In the genomic region with DNA sequence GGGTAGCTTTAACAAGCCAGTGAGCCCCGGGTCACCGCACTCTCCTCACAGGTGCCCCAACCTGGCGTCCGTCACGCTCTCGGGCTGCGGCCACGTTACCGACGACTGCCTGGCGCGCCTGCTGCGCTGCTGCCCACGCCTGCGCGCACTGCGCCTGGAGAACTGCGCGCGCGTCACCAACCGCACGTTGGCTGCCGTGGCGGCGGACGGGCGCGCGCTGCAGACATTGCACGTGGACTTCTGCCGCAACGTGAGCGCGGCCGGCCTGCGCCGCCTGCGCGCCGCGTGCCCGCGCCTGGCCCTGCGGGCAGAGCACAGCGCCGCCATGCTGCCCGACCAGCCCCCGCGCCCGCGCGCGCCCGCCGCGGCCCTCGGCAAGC, we compare ENCODE assay signal across 8 cellular contexts.
DNase-seq lines count a peak whose midpoint lies in the region; ATAC-seq and TF ChIP-seq lines count a peak whose summit lies in the region.

No MANE protein-coding gene starts in this region.

- peaks cover 19% of the 10 kb centered on the region for H3K36me3 Mint-ChIP-seq in central memory CD8-positive, alpha-beta T cell (ENCODE audit: insufficient read depth)

- peak overlapping the region; percentile 79 for H3K4me3 ChIP-seq in AG09309 (ENCODE audit: control insufficient read depth, low read depth, low read length)

- no peaks in the 10 kb centered on the region for H3K27me3 Mint-ChIP-seq in central memory CD8-positive, alpha-beta T cell

- H3K27ac Mint-ChIP-seq in central memory CD8-positive, alpha-beta T cell (ENCODE audit: low read depth): peak overlapping the region; percentile 90

- H3K4me3 Mint-ChIP-seq in central memory CD8-positive, alpha-beta T cell: peak overlapping the region; percentile 83

- no peak for TF ChIP-seq CTCF in AG09309 (IDR thresholded peaks at IDR 0.05; ENCODE audit: control insufficient read depth, insufficient read depth, low read depth, low read length, missing control alignments)

- ATAC-seq in GM18873 (IDR thresholded peaks at IDR 0.05; ENCODE audit: low FRiP score, unreplicated experiment) (peak; percentile 57), HG03108 (IDR thresholded peaks at IDR 0.05; ENCODE audit: unreplicated experiment) (peak; percentile 60)
- ATAC-seq in central memory CD8-positive, alpha-beta T cell (replicated peaks; ENCODE audit: extremely low read depth, poor library complexity, severe bottlenecking): peak; percentile 81

- DNase-seq in AG09309 (ENCODE audit: low read depth): peak; percentile 61
- peak; percentile 69 for DNase-seq in NCI-H2196 treated with DMSO at 0.1 percent for 48 hours (lab: John Stamatoyannopoulos, UW; ENCODE audit: unreplicated experiment)
- peak; percentile 78 for DNase-seq in activated CD4-positive, CD25-positive, alpha-beta regulatory T cell treated with anti-CD3 and anti-CD28 coated beads, Interleukin-2, amount 50 U/mL, for 16 hours (ENCODE audit: low read depth, low spot score)
- DNase-seq in central memory CD8-positive, alpha-beta T cell (ENCODE audit: low spot score in 2 of 2): peak; percentile 78 to 87
- peak; percentile 49 for DNase-seq in kidney glomerular epithelial cell (lab: John Stamatoyannopoulos, UW)
- DNase-seq in stimulated activated CD4-positive, alpha-beta T cell treated with anti-CD3 and anti-CD28 coated beads, Interleukin-15, amount 100 ng/mL, for 24 hours: peak; percentile 94

- H3K4me1 Mint-ChIP-seq in central memory CD8-positive, alpha-beta T cell: peaks cover 47% of the 10 kb centered on the region

- H3K9me3 Mint-ChIP-seq in central memory CD8-positive, alpha-beta T cell: no peaks in the 10 kb centered on the region

Comparison
In these comparisons a context has a peak if more than half of its experiments do, and no peak if none do; other contexts are left out.
1. Peak in every context shown above with its lines: DNase-seq, ATAC-seq and H3K4me3 ChIP-seq.